In the genomic region with DNA sequence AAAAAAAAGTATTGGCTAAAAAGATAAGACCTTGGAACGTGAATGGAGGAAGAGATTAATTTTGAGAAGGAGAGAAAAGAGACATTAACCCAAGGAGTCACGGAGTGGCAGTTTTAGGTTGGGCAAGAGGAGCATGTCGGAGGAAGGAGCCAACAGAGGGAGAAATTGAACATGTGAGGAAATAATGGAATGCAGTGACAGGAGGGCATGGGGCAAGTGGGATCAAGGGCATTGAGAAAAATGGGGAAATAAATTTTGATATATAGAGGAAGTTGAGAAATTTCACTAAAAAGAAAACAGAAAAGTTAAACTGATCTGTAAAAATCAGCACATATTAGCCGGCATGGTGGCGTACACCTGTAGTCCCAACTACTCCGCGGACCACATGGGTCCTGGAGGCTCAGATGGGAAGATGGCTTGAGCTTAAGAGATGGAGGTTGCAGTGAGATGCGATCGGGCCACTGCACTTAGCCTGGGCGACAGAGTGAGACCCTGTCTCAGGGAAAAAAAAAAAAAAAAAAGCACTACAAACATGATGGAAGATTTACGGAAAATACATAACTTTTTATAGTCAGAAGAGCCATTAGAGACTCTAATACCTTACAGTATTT, we compare ENCODE assay signal across 8 cellular contexts. TPM values are rescaled to one million over a fixed set of nuclear protein-coding genes. Genes with fewer than 3 reads are reported as not detected.
DNase-seq lines count a peak whose midpoint lies in the region; ATAC-seq and TF ChIP-seq lines count a peak whose summit lies in the region.

No MANE protein-coding gene starts in this region.

- peak overlapping the region; percentile 78 to 92 (median 86) for H3K4me2 ChIP-seq in BLaER1 treated with 17β-estradiol and CSF1 and Interleukin-3, amounts not matched to agents 10 nM and 100 nM
- H3K4me2 ChIP-seq in KMS-11: peak overlapping the region; percentile 100

- intact Hi-C loops in ovary (cut with DNase I): loop anchor here in 1 of 4 donors (10.0 kb wide), 1 partner anchor 95 kb away; no protein-coding TSS in a partner anchor

- no peak for TF ChIP-seq POLR2A in ovary (IDR thresholded peaks at IDR 0.05)

- TF ChIP-seq CTCF in KMS-11 (conservative IDR thresholded peaks at IDR 0.05; ENCODE audit: low read depth, low read length) (no peak), brain (conservative IDR thresholded peaks at IDR 0.05) (no peak), ovary (IDR thresholded peaks at IDR 0.05) (no peak)

- no peaks in the 10 kb centered on the region for H3K9me3 Mint-ChIP-seq in brain
- H3K9me3 Mint-ChIP-seq in naive thymus-derived CD8-positive, alpha-beta T cell: no peaks in the 10 kb centered on the region

- no peaks in the 10 kb centered on the region for H3K9me3 ChIP-seq in BLaER1 treated with 17β-estradiol and CSF1 and Interleukin-3, amounts not matched to agents 10 nM and 100 nM (replicated peaks in 1 of 11)
- no peaks in the 10 kb centered on the region for H3K9me3 ChIP-seq in ovary

- DNase-seq in naive thymus-derived CD8-positive, alpha-beta T cell: no peak
- DNase-seq in ovary: no peak

- peak overlapping the region; percentile 95 to 97 (median 96) for H3K4me3 Mint-ChIP-seq in brain
- H3K4me3 Mint-ChIP-seq in naive thymus-derived CD8-positive, alpha-beta T cell: peak overlapping the region; percentile 50 to 99 (median 94)

- peaks cover 11% of the 10 kb centered on the region for H3K36me3 Mint-ChIP-seq in brain
- H3K36me3 Mint-ChIP-seq in naive thymus-derived CD8-positive, alpha-beta T cell: peaks cover 0 to 18% (median 0%) of the 10 kb centered on the region in 3 donors

- peaks cover 75% of the 10 kb centered on the region for H3K79me2 ChIP-seq in KMS-11 (ENCODE audit: insufficient read depth, low read depth)

- peaks cover 69% of the 10 kb centered on the region for H3K4me1 Mint-ChIP-seq in brain
- H3K4me1 Mint-ChIP-seq in naive thymus-derived CD8-positive, alpha-beta T cell: peaks cover 28 to 66% (median 55%) of the 10 kb centered on the region in 4 donors

- peak overlapping the region in 10 of 11 experiments; percentile 82 to 93 (median 90); a peak in 20 of 22 replicates for H3K27ac ChIP-seq in BLaER1 treated with 17β-estradiol and CSF1 and Interleukin-3, amounts not matched to agents 10 nM and 100 nM
- H3K27ac ChIP-seq in KMS-11: no peak overlapping the region
- H3K27ac ChIP-seq in ovary: no peak overlapping the region

- no peaks in the 10 kb centered on the region for H3K27me3 ChIP-seq in BLaER1 treated with 17β-estradiol and CSF1 and Interleukin-3, amounts not matched to agents 10 nM and 100 nM
- no peaks in the 10 kb centered on the region for H3K27me3 ChIP-seq in KMS-11 (ENCODE audit: insufficient read depth, low read depth)
- no peaks in the 10 kb centered on the region for H3K27me3 ChIP-seq in ovary

- peak overlapping the region; percentile 85 to 96 (median 90) for H3K4me3 ChIP-seq in BLaER1 treated with 17β-estradiol and CSF1 and Interleukin-3, amounts not matched to agents 10 nM and 100 nM
- H3K4me3 ChIP-seq in KMS-11 (IDR thresholded peaks at IDR 0.05; ENCODE audit: insufficient read depth, low read depth, low read length) (no peak overlapping the region), ovary (no peak overlapping the region)

- H3K4me1 ChIP-seq in BLaER1 treated with 17β-estradiol and CSF1 and Interleukin-3, amounts not matched to agents 10 nM and 100 nM: peaks cover 32 to 59% (median 50%) of the 10 kb centered on the region in 10 experiments
- peaks cover 63% of the 10 kb centered on the region for H3K4me1 ChIP-seq in KMS-11 (ENCODE audit: low read depth, poor library complexity, severe bottlenecking)
- H3K4me1 ChIP-seq in ovary (ENCODE audit: insufficient read depth): peaks cover 4% of the 10 kb centered on the region

- TF ChIP-seq EP300 in ovary (IDR thresholded peaks at IDR 0.05): no peak

- H3K27me3 Mint-ChIP-seq in brain: peaks cover 9% of the 10 kb centered on the region
- H3K27me3 Mint-ChIP-seq in naive thymus-derived CD8-positive, alpha-beta T cell: no peaks in the 10 kb centered on the region

- peaks cover 0 to 64% (median 27%) of the 10 kb centered on the region in 11 experiments; a peak in 18 of 22 replicates for H3K36me3 ChIP-seq in BLaER1 treated with 17β-estradiol and CSF1 and Interleukin-3, amounts not matched to agents 10 nM and 100 nM
- no peaks in the 10 kb centered on the region for H3K36me3 ChIP-seq in KMS-11 (ENCODE audit: insufficient read depth)
- H3K36me3 ChIP-seq in ovary: no peaks in the 10 kb centered on the region

- peak overlapping the region; percentile 84 to 94 (median 91) for H3K9ac ChIP-seq in BLaER1 treated with 17β-estradiol and CSF1 and Interleukin-3, amounts not matched to agents 10 nM and 100 nM
- peak overlapping the region; percentile 87; the same call in 1 of the 2 replicates for H3K9ac ChIP-seq in KMS-11

- no peak for ATAC-seq in naive thymus-derived CD8-positive, alpha-beta T cell
- ATAC-seq in GM19455 (IDR thresholded peaks at IDR 0.05; ENCODE audit: unreplicated experiment) (no peak), GM21515 (IDR thresholded peaks at IDR 0.05; ENCODE audit: unreplicated experiment) (no peak), HG03108 (IDR thresholded peaks at IDR 0.05; ENCODE audit: unreplicated experiment) (no peak)

- POLR2A ChIA-PET in naive thymus-derived CD8-positive, alpha-beta T cell (lab: Charles Lee): interaction anchor here (0.8 to 4.0 kb wide), 5 partner anchors 10 to 56 kb away, joined by 3 to 25 read pairs (median 9); partner anchors contain the start of gene STARD9

- peak overlapping the region; percentile 22 to 96 (median 50) for H3K27ac Mint-ChIP-seq in brain
- H3K27ac Mint-ChIP-seq in naive thymus-derived CD8-positive, alpha-beta T cell: peak overlapping the region; percentile 36 to 98 (median 88)

- H2AFZ ChIP-seq in KMS-11 (ENCODE audit: low read depth): no peak overlapping the region

- peaks cover 0 to 50% (median 20%) of the 10 kb centered on the region in 11 experiments; a peak in 18 of 22 replicates for H4K20me1 ChIP-seq in BLaER1 treated with 17β-estradiol and CSF1 and Interleukin-3, amounts not matched to agents 10 nM and 100 nM
- no peaks in the 10 kb centered on the region for H4K20me1 ChIP-seq in KMS-11 (ENCODE audit: insufficient read depth)

- whole genome bisulfite sequencing in ovary, 3 donors: 72 to 76% (median 72%) methylated on average over 11 of the region's 11 CpGs

RNA-seq across cellular contexts. Expression of gene HAUS2, which starts 1.2 kb away (rescaled TPM):
- 15.9 TPM for polyA plus RNA-seq in brain (ENCODE audit: insufficient read depth, low read depth, low replicate concordance)
- total RNA-seq in naive thymus-derived CD8-positive, alpha-beta T cell: 10 to 100 TPM; 19.1 to 21.1 TPM
- 10 to 100 TPM; 20.8 to 25.4 (median 24.9) TPM for polyA plus RNA-seq in naive thymus-derived CD8-positive, alpha-beta T cell
- total RNA-seq in ovary: 10 to 100 TPM; 11.1 to 22.9 (median 17.8) TPM
- polyA plus RNA-seq in ovary: 10 to 100 TPM; 13.2 to 18.7 TPM

RNA-seq across cellular contexts. Expression of gene LRRC57, which starts 1.3 kb away (rescaled TPM):
- polyA plus RNA-seq in brain (ENCODE audit: insufficient read depth, low read depth, low replicate concordance) (19.1 TPM), ovary (10 to 100 TPM in 1 of 2 donors, 1 to 10 TPM in 1; 7.9 to 19.2 TPM)
- total RNA-seq in naive thymus-derived CD8-positive, alpha-beta T cell: 10 to 100 TPM; 17.1 to 18.4 TPM
- 1 to 10 TPM; 3.3 to 6.4 (median 5.5) TPM for polyA plus RNA-seq in naive thymus-derived CD8-positive, alpha-beta T cell
- total RNA-seq in ovary: 10 to 100 TPM; 13.2 to 28.7 (median 17.7) TPM

RNA-seq across cellular contexts. Expression of gene STARD9, which starts 25.5 kb away (rescaled TPM):
- 1.6 TPM for polyA plus RNA-seq in brain (ENCODE audit: insufficient read depth, low read depth, low replicate concordance)
- 10 to 100 TPM; 12.5 to 13.7 TPM for total RNA-seq in naive thymus-derived CD8-positive, alpha-beta T cell
- under 1 TPM; 0.10 to 0.53 (median 0.33) TPM for polyA plus RNA-seq in naive thymus-derived CD8-positive, alpha-beta T cell
- 10 to 100 TPM; 14.8 to 40.3 (median 29.8) TPM for total RNA-seq in ovary
- 10 to 100 TPM; 11.3 to 13.8 TPM for polyA plus RNA-seq in ovary

RNA-seq across cellular contexts. Expression of gene SNAP23, which starts 54.5 kb away (rescaled TPM):
- 12.8 TPM for polyA plus RNA-seq in brain (ENCODE audit: insufficient read depth, low read depth, low replicate concordance)
- total RNA-seq in naive thymus-derived CD8-positive, alpha-beta T cell: 10 to 100 TPM; 70.8 to 80.4 TPM
- 10 to 100 TPM; 60.9 to 75.3 (median 63.2) TPM for polyA plus RNA-seq in naive thymus-derived CD8-positive, alpha-beta T cell
- total RNA-seq in ovary: 10 to 100 TPM; 37.9 to 58.9 (median 53.0) TPM
- polyA plus RNA-seq in ovary: 10 to 100 TPM; 39.3 to 93.0 TPM

RNA-seq across cellular contexts. Expression of gene ZNF106, which starts 58.9 kb away (rescaled TPM):
- polyA plus RNA-seq in brain (ENCODE audit: insufficient read depth, low read depth, low replicate concordance) (19.3 TPM), ovary (10 to 100 TPM; 12.2 to 44.1 TPM)
- 10 to 100 TPM; 36.7 to 39.6 TPM for total RNA-seq in naive thymus-derived CD8-positive, alpha-beta T cell
- 10 to 100 TPM; 26.8 to 38.2 (median 32.3) TPM for polyA plus RNA-seq in naive thymus-derived CD8-positive, alpha-beta T cell
- 10 to 100 TPM; 27.5 to 59.0 (median 43.4) TPM for total RNA-seq in ovary

Comparison
In these comparisons a context has a peak if more than half of its experiments do, and no peak if none do; other contexts are left out.
1. H3K27ac ChIP-seq: peak in BLaER1 treated with 17β-estradiol and CSF1 and Interleukin-3, amounts not matched to agents 10 nM and 100 nM (10 of 11); none in KMS-11 (single experiment) and ovary (0 of 2).
2. H3K4me3 ChIP-seq: peak in BLaER1 treated with 17β-estradiol and CSF1 and Interleukin-3, amounts not matched to agents 10 nM and 100 nM (10 of 10); none in KMS-11 (single experiment) and ovary (single experiment).